ENCODE assay signal across 18 cellular contexts in genomic region chr15:70301396-70301795, GRCh38.
"Had no signal": no experiment of that assay in that cellular context is flagged by ENCODE, and none has a peak within 500 bp of the region (broad histone marks: within the 10 kb centered on the region; RNA-seq: fewer than 3 reads in every experiment).

No MANE protein-coding gene starts in this region.

- H3K4me3 ChIP-seq: adrenal gland, pancreas, right lobe of liver, spleen, thyroid gland, uterus had no signal

- H3K9me3 ChIP-seq: neutrophil, pancreas, right lobe of liver, thyroid gland, uterus had no signal

- H3K27me3 ChIP-seq: adrenal gland, neutrophil, pancreas, right lobe of liver, thyroid gland, uterus had no signal

- H3K36me3 ChIP-seq: adrenal gland, neutrophil, pancreas, right lobe of liver, spleen, thyroid gland, uterus, WERI-Rb-1 had no signal

- DNase-seq: activated CD4-positive, alpha-beta T cell treated with anti-CD3 and anti-CD28 coated beads, Interleukin-2, amount 50 U/mL, for 48 hours; activated gamma-delta T cell treated with Interleukin-2 at 50 U/mL for 16 hours; activated T-cell treated with anti-CD3 and anti-CD28 coated beads for 4 hours; adrenal gland; dermis blood vessel endothelial cell; effector memory CD4-positive, alpha-beta T cell; foreskin fibroblast; pancreas; right lobe of liver; spleen; stimulated activated CD4-positive, alpha-beta T cell treated with anti-CD3 and anti-CD28 coated beads, Interleukin-4, amount 100 ng/mL, for 4 hours; stimulated activated naive B cell treated with anti-CD40 and anti-IgM and Interleukin-4, amounts not matched to agents 10 μg/mL and 1 μg/mL and 100 μg/mL, for 72 hours; T-helper 2 cell; thyroid gland; uterus; WERI-Rb-1 had no signal

- H3K4me1 ChIP-seq: adrenal gland, pancreas, thyroid gland, uterus had no signal

- FAIRE-seq: pancreas had no signal

- H3K27ac ChIP-seq: adrenal gland, epithelial cell of prostate, neutrophil, pancreas, right lobe of liver, spleen, thyroid gland, uterus, WERI-Rb-1 had no signal
